ENCODE assay signal across 1 cellular context in the genomic region with DNA sequence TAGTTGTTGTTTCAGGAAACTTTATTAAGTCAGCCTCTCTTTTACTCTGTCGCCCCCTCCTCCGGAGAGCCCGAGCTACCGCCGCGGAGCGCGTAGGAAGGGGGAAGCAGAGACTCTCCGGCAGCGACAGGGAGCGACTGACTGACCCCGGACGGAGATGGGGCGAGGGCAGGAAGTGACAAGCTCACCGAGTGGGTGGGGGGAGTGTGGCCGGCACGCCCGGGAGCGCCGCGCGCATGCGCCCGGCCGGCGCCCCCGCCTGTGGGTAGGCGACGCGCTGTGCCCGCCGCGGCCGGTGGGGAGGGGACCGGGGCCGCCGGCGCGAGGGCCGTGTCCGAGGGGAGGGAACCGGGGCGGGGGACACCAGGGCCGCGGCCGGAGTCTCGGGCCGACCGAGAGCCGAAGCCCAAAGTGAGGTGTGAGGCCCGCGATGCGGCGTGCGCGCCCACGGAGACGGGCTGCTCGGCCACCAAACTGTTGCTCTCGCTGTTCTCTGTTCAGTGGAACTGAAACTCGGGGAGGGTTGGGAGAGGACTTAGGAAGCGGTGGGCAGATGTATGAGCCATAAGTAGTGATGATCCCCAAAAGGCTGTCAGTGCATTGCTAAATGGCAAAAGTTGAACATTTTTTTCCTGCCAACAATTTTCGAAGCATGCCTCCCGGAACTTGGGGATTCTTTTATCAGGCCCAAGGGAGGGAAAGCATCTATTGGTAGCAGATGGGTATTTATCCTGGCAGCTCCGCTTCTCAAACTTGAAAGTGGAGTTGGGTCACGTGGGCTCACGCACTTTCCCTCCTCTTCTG.
TF ChIP-seq lines count a peak whose summit lies in the region.

ZNF800 (minus strand) TSS at position 143 of the 804 bp plus-strand sequence. CDS start 1,151 bp downstream, outside the sequence.

TF ChIP-seq in GM23338, 12 proteins besides CTCF, POLR2A, EP300 and RAD21 (continued from another document):
- TF ChIP-seq ZNF462 (CRISPR knock-in tag; IDR thresholded peaks at IDR 0.05): no peak
- TF ChIP-seq EZH2 (IDR thresholded peaks at IDR 0.05; ENCODE audit: low read depth, unreplicated experiment): no peak
- TF ChIP-seq POLR2AphosphoS5 (IDR thresholded peaks at IDR 0.05; ENCODE audit: low read depth): peak; percentile 76
